ENCODE assay signal across 25 cellular contexts in the genomic region with DNA sequence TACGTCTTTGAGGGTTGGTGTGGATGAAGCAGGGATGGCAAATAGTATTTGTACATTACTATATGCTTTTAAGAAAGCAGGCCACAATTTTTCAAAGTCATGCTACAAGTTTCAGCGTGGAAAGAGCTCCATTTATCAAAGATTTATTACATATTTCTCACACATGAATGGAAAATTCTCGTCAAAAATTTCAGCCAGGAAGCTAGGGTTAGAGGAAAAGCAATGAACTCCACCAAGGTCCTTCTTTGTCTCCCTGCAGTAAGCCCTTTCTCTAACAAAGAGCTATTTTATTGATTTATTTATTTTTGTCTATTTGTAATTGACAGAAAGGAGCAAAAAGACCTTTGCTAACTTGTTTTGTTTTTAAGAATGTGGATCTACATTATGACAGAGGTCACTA. TPM values are rescaled to one million over a fixed set of nuclear protein-coding genes. Genes with fewer than 3 reads are reported as not detected.
DNase-seq lines count a peak whose midpoint lies in the region; ATAC-seq, FAIRE-seq and TF ChIP-seq lines count a peak whose summit lies in the region.
"Had no signal": no experiment of that assay in that cellular context is flagged by ENCODE, and none has a peak within 500 bp of the region (broad histone marks: within the 10 kb centered on the region; RNA-seq: fewer than 3 reads in every experiment).

No MANE protein-coding gene starts in this region.

- no peaks in the 10 kb centered on the region for H3K36me3 ChIP-seq in Loucy (ENCODE audit: insufficient read depth, low read length)
- H3K36me3 ChIP-seq in K562 (ENCODE audit: control insufficient read depth, insufficient read depth, low read length), result no peaks in the 10 kb centered on the region
- no peaks in the 10 kb centered on the region for H3K36me3 ChIP-seq in spleen
- H3K36me3 ChIP-seq: BE2C; BLaER1 treated with 17β-estradiol and CSF1 and Interleukin-3, amounts not matched to agents 10 nM and 100 nM had no signal

- H2AFZ ChIP-seq in Loucy (ENCODE audit: low read length) (peak overlapping the region; percentile 33; the same call in 1 of the 2 replicates), K562 (ENCODE audit: low read depth, low read length) (peak overlapping the region; percentile 80)

- no peak for TF ChIP-seq EP300 in K562 (IDR thresholded peaks at IDR 0.05; ENCODE audit: low read length)

- no peaks in the 10 kb centered on the region for H4K20me1 ChIP-seq in Loucy (ENCODE audit: insufficient read depth, low read length, poor library complexity, severe bottlenecking)
- no peaks in the 10 kb centered on the region for H4K20me1 ChIP-seq in K562 (replicated peaks; ENCODE audit: control insufficient read depth, insufficient read depth, low read length)
- H4K20me1 ChIP-seq: BLaER1 treated with 17β-estradiol and CSF1 and Interleukin-3, amounts not matched to agents 10 nM and 100 nM had no signal

- FAIRE-seq in K562 (lab: Jason Lieb, UNC), result no peak
- FAIRE-seq: A549, D721Med, GM12878 had no signal

- H3F3A ChIP-seq in Loucy (ENCODE audit: low read depth), result no peaks in the 10 kb centered on the region

- H3K4me2 ChIP-seq in Loucy (ENCODE audit: low read depth, low read length, poor library complexity, severe bottlenecking) (no peak overlapping the region), K562 (ENCODE audit: insufficient read depth, low read length) (no peak overlapping the region)
- H3K4me2 ChIP-seq: A549; BLaER1 treated with 17β-estradiol and CSF1 and Interleukin-3, amounts not matched to agents 10 nM and 100 nM; GM23338 had no signal

- no peaks in the 10 kb centered on the region for H3K9me3 Mint-ChIP-seq in activated CD8-positive, alpha-beta T cell treated with anti-CD3 and anti-CD28 coated beads, Interleukin-2, amount 10 ng/mL, durations not matched to agents 7 days and 5 days (ENCODE audit: insufficient read depth)
- H3K9me3 Mint-ChIP-seq in activated CD8-positive, alpha-beta T cell treated with anti-CD3 and anti-CD28 coated beads for 36 hours, result peaks cover 4% of the 10 kb centered on the region
- H3K9me3 Mint-ChIP-seq in endothelial cell (ENCODE audit: unreplicated experiment), result peaks cover 10% of the 10 kb centered on the region
- no peaks in the 10 kb centered on the region for H3K9me3 Mint-ChIP-seq in natural killer cell
- H3K9me3 Mint-ChIP-seq: CD8-positive, alpha-beta memory T cell had no signal

- TF ChIP-seq CTCF in activated CD8-positive, alpha-beta T cell treated with anti-CD3 and anti-CD28 coated beads for 36 hours (IDR thresholded peaks at IDR 0.05), result no peak
- TF ChIP-seq CTCF in Loucy (conservative IDR thresholded peaks at IDR 0.05; ENCODE audit: low read length) (no peak), K562 (IDR thresholded peaks at IDR 0.05 in 2 of 3, conservative IDR thresholded peaks at IDR 0.05 in 1 of 3; ENCODE audit: insufficient read depth in 2 of 3, low read depth in 1 of 3, low read length in 3 of 3) (no peak), spleen (IDR thresholded peaks at IDR 0.05 in 8 of 11, conservative IDR thresholded peaks at IDR 0.05 in 3 of 11) (no peak), endothelial cell (IDR thresholded peaks at IDR 0.05; ENCODE audit: unreplicated experiment) (no peak), natural killer cell (IDR thresholded peaks at IDR 0.05) (no peak)

- in situ Hi-C loops in K562 (cut with MboI), result no loop called here

- no peak for DNase-seq in activated CD8-positive, alpha-beta T cell treated with anti-CD3 and anti-CD28 coated beads, Interleukin-2, amount 10 ng/mL, durations not matched to agents 7 days and 5 days
- no peak for DNase-seq in activated CD8-positive, alpha-beta T cell treated with anti-CD3 and anti-CD28 coated beads for 36 hours
- no peak for DNase-seq in K562 (ENCODE audit: extremely low read depth in 1 of 4, low spot score in 3 of 4)
- DNase-seq in spleen, result no peak
- DNase-seq in endothelial cell (ENCODE audit: low spot score), result no peak
- DNase-seq in natural killer cell, result no peak
- DNase-seq: 8988T; ACHN; AML-193; BE2C; CD4-positive, alpha-beta T cell; CD8-positive, alpha-beta memory T cell; DMS 273 treated with DMSO at 0.1 percent for 48 hours; DMS79; EL; GDM1; H9 had no signal

- H3K4me1 Mint-ChIP-seq in activated CD8-positive, alpha-beta T cell treated with anti-CD3 and anti-CD28 coated beads, Interleukin-2, amount 10 ng/mL, durations not matched to agents 7 days and 5 days (ENCODE audit: low read depth), result no peaks in the 10 kb centered on the region
- H3K4me1 Mint-ChIP-seq in activated CD8-positive, alpha-beta T cell treated with anti-CD3 and anti-CD28 coated beads for 36 hours (ENCODE audit: low read depth), result no peaks in the 10 kb centered on the region
- H3K4me1 Mint-ChIP-seq in endothelial cell (ENCODE audit: unreplicated experiment) (no peaks in the 10 kb centered on the region), natural killer cell (no peaks in the 10 kb centered on the region)
- H3K4me1 Mint-ChIP-seq: CD14-positive monocyte; CD8-positive, alpha-beta memory T cell had no signal

- no peak overlapping the region for H3K4me3 ChIP-seq in Loucy (ENCODE audit: low read length, poor library complexity, severe bottlenecking)
- H3K4me3 ChIP-seq in K562, result no peak overlapping the region
- no peak overlapping the region for H3K4me3 ChIP-seq in spleen
- H3K4me3 ChIP-seq: A549; BLaER1 treated with 17β-estradiol and CSF1 and Interleukin-3, amounts not matched to agents 10 nM and 100 nM; GM12878; GM23338 had no signal

- no peak for ATAC-seq in activated CD8-positive, alpha-beta T cell treated with anti-CD3 and anti-CD28 coated beads, Interleukin-2, amount 10 ng/mL, durations not matched to agents 7 days and 5 days
- ATAC-seq in activated CD8-positive, alpha-beta T cell treated with anti-CD3 and anti-CD28 coated beads for 36 hours, result no peak
- ATAC-seq in K562 (no peak), natural killer cell (no peak)
- ATAC-seq: A549, GM12878, GM23338, HCT116 had no signal

- H3K9me3 ChIP-seq in Loucy (ENCODE audit: insufficient read depth, low read depth, low read length), result no peaks in the 10 kb centered on the region
- no peaks in the 10 kb centered on the region for H3K9me3 ChIP-seq in K562 (replicated peaks; ENCODE audit: control insufficient read depth, insufficient read depth, low read depth, low read length)
- H3K9me3 ChIP-seq in spleen, result peaks cover 0 to 5% (median 0%) of the 10 kb centered on the region in 8 donors
- H3K9me3 ChIP-seq: BE2C had no signal

- intact Hi-C loops in activated CD8-positive, alpha-beta T cell treated with anti-CD3 and anti-CD28 coated beads for 36 hours (cut with micrococcal nuclease), result no loop called here
- intact Hi-C loops in K562 (cut with micrococcal nuclease), result no loop called here
- intact Hi-C loops in spleen (cut with DNase I; ENCODE audit: low total_unique reads), result no loop called here
- intact Hi-C loops in natural killer cell (cut with micrococcal nuclease), result no loop called here

- TF ChIP-seq POLR2A in K562 (conservative IDR thresholded peaks at IDR 0.05) (no peak), spleen (IDR thresholded peaks at IDR 0.05) (no peak)

- H3K9me1 ChIP-seq in K562 (ENCODE audit: control insufficient read depth, insufficient read depth, low read length), result no peaks in the 10 kb centered on the region

- 20% methylated on average over 3 of the region's 3 CpGs for WGBS in K562 (ENCODE audit: insufficient coverage, low coverage, missing lambda C conversion rate)
- WGBS in spleen, 5 donors, result 51 to 60% (median 56%) methylated on average over 3 of the region's 3 CpGs

- H3K27me3 ChIP-seq in Loucy (ENCODE audit: insufficient read depth, low read length, poor library complexity, severe bottlenecking), result no peaks in the 10 kb centered on the region
- H3K27me3 ChIP-seq in K562 (ENCODE audit: control insufficient read depth in 2 of 2, insufficient read depth in 2 of 2, low read length in 2 of 2), result no peaks in the 10 kb centered on the region
- H3K27me3 ChIP-seq in spleen (replicated peaks in 1 of 7), result no peaks in the 10 kb centered on the region
- H3K27me3 ChIP-seq: BE2C; BLaER1 treated with 17β-estradiol and CSF1 and Interleukin-3, amounts not matched to agents 10 nM and 100 nM had no signal

- H3K27ac ChIP-seq in K562 (ENCODE audit: extremely low read depth, low read depth, low read length), result no peak overlapping the region
- H3K27ac ChIP-seq in spleen, result peak overlapping the region in 5 of 8 donors; percentile 37 to 72 (median 58)
- H3K27ac ChIP-seq: A549; BLaER1 treated with 17β-estradiol and CSF1 and Interleukin-3, amounts not matched to agents 10 nM and 100 nM had no signal

- POLR2A ChIA-PET in activated CD8-positive, alpha-beta T cell treated with anti-CD3 and anti-CD28 coated beads, Interleukin-2, amount 10 ng/mL, durations not matched to agents 7 days and 5 days (lab: Charles Lee), result no interaction called here
- POLR2A ChIA-PET in activated CD8-positive, alpha-beta T cell treated with anti-CD3 and anti-CD28 coated beads for 36 hours (lab: Charles Lee), result interaction anchor here (1.2 to 1.3 kb wide), 2 partner anchors 8 to 11 kb away, joined by 3 to 4 read pairs; no protein-coding TSS in a partner anchor
- POLR2A ChIA-PET in K562 (lab: Yijun Ruan, JAX), result interaction anchor here (1.2 kb wide), 1 partner anchor 17 kb away, joined by 4 read pairs; no protein-coding TSS in a partner anchor

- H3K4me3 Mint-ChIP-seq in activated CD8-positive, alpha-beta T cell treated with anti-CD3 and anti-CD28 coated beads, Interleukin-2, amount 10 ng/mL, durations not matched to agents 7 days and 5 days, result no peak overlapping the region
- H3K4me3 Mint-ChIP-seq in activated CD8-positive, alpha-beta T cell treated with anti-CD3 and anti-CD28 coated beads for 36 hours, result no peak overlapping the region
- H3K4me3 Mint-ChIP-seq in endothelial cell (ENCODE audit: unreplicated experiment) (no peak overlapping the region), natural killer cell (no peak overlapping the region)
- H3K4me3 Mint-ChIP-seq: CD14-positive monocyte; CD4-positive, alpha-beta T cell; GM23338; H9 had no signal

- TF ChIP-seq RAD21 in K562 (CRISPR knock-in tag; conservative IDR thresholded peaks at IDR 0.05 in 1 of 2, IDR thresholded peaks at IDR 0.05 in 1 of 2), result no peak

- H3K27me3 Mint-ChIP-seq in activated CD8-positive, alpha-beta T cell treated with anti-CD3 and anti-CD28 coated beads, Interleukin-2, amount 10 ng/mL, durations not matched to agents 7 days and 5 days (ENCODE audit: low read depth), result peaks cover 3% of the 10 kb centered on the region
- H3K27me3 Mint-ChIP-seq in activated CD8-positive, alpha-beta T cell treated with anti-CD3 and anti-CD28 coated beads for 36 hours, result no peaks in the 10 kb centered on the region
- H3K27me3 Mint-ChIP-seq in endothelial cell (ENCODE audit: unreplicated experiment) (no peaks in the 10 kb centered on the region), natural killer cell (ENCODE audit: low read depth in 2 of 2) (peaks cover 0 to 7% of the 10 kb centered on the region in 2 donors)
- H3K27me3 Mint-ChIP-seq: CD4-positive, alpha-beta T cell; CD8-positive, alpha-beta memory T cell had no signal

- H3K9me2 ChIP-seq in Loucy (replicated peaks; ENCODE audit: low read depth, low read length), result no peaks in the 10 kb centered on the region

- H3K4me1 ChIP-seq in Loucy (ENCODE audit: insufficient read depth, low read length, poor library complexity, severe bottlenecking) (no peaks in the 10 kb centered on the region), K562 (replicated peaks in 1 of 2; ENCODE audit: control insufficient read depth in 2 of 2, insufficient read depth in 2 of 2, low read length in 2 of 2) (no peaks in the 10 kb centered on the region), spleen (peaks cover 0 to 13% (median 0%) of the 10 kb centered on the region in 6 donors)
- H3K4me1 ChIP-seq: A549; BLaER1 treated with 17β-estradiol and CSF1 and Interleukin-3, amounts not matched to agents 10 nM and 100 nM had no signal

- H3K79me2 ChIP-seq in Loucy (ENCODE audit: insufficient read depth, low read length) (no peaks in the 10 kb centered on the region), K562 (ENCODE audit: control insufficient read depth, insufficient read depth, low read length) (no peaks in the 10 kb centered on the region)

- H3K27ac Mint-ChIP-seq in activated CD8-positive, alpha-beta T cell treated with anti-CD3 and anti-CD28 coated beads, Interleukin-2, amount 10 ng/mL, durations not matched to agents 7 days and 5 days, result peak overlapping the region; percentile 16
- no peak overlapping the region for H3K27ac Mint-ChIP-seq in activated CD8-positive, alpha-beta T cell treated with anti-CD3 and anti-CD28 coated beads for 36 hours
- H3K27ac Mint-ChIP-seq in endothelial cell (ENCODE audit: unreplicated experiment) (no peak overlapping the region), natural killer cell (no peak overlapping the region)
- H3K27ac Mint-ChIP-seq: CD14-positive monocyte; CD4-positive, alpha-beta T cell; CD8-positive, alpha-beta memory T cell; GM23338; H9 had no signal

- H3K9ac ChIP-seq in Loucy (ENCODE audit: low read depth, low read length, poor library complexity, severe bottlenecking) (no peak overlapping the region), K562 (ENCODE audit: insufficient read depth in 1 of 2, low read depth in 2 of 2, low read length in 2 of 2) (no peak overlapping the region)
- H3K9ac ChIP-seq: BLaER1 treated with 17β-estradiol and CSF1 and Interleukin-3, amounts not matched to agents 10 nM and 100 nM had no signal

- CTCF ChIA-PET in activated CD8-positive, alpha-beta T cell treated with anti-CD3 and anti-CD28 coated beads, Interleukin-2, amount 10 ng/mL, durations not matched to agents 7 days and 5 days (lab: Charles Lee), result interaction anchor here (1.3 kb wide), 1 partner anchor 11 kb away, joined by 3 read pairs; no protein-coding TSS in a partner anchor
- CTCF ChIA-PET in activated CD8-positive, alpha-beta T cell treated with anti-CD3 and anti-CD28 coated beads for 36 hours (lab: Charles Lee), result interaction anchor here (0.9 to 1.2 kb wide), 3 partner anchors 9 to 63 kb away, joined by 3 to 4 read pairs (median 3); no protein-coding TSS in a partner anchor
- CTCF ChIA-PET in K562 (lab: Yijun Ruan, JAX; ENCODE audit: low intra/inter-chr PET ratio), result no interaction called here

- peaks cover 8% of the 10 kb centered on the region for H3K36me3 Mint-ChIP-seq in activated CD8-positive, alpha-beta T cell treated with anti-CD3 and anti-CD28 coated beads, Interleukin-2, amount 10 ng/mL, durations not matched to agents 7 days and 5 days (ENCODE audit: low read depth)
- peaks cover 4% of the 10 kb centered on the region for H3K36me3 Mint-ChIP-seq in activated CD8-positive, alpha-beta T cell treated with anti-CD3 and anti-CD28 coated beads for 36 hours (ENCODE audit: low read depth)
- no peaks in the 10 kb centered on the region for H3K36me3 Mint-ChIP-seq in endothelial cell (ENCODE audit: low read depth, unreplicated experiment)
- no peaks in the 10 kb centered on the region for H3K36me3 Mint-ChIP-seq in natural killer cell
- H3K36me3 Mint-ChIP-seq: CD14-positive monocyte had no signal

- no TSS peak for BruUV-seq in K562 (replicated peaks; lab: Mats Ljungman, UMichigan)

RNA-seq across cellular contexts. Expression of a gene that starts 7.5 kb away (rescaled TPM):
- total RNA-seq in activated CD8-positive, alpha-beta T cell treated with anti-CD3 and anti-CD28 coated beads, Interleukin-2, amount 10 ng/mL, durations not matched to agents 7 days and 5 days, result 1 to 10 TPM; 8.1 TPM
- 1 to 10 TPM; 5.1 to 5.3 TPM for total RNA-seq in activated CD8-positive, alpha-beta T cell treated with anti-CD3 and anti-CD28 coated beads for 36 hours
- total RNA-seq in K562 (2011; cell fraction: chromatin; rRNA removed; ENCODE audit: low replicate concordance), result 2.2 and 5.1 TPM in 2 replicates
- total RNA-seq in K562 (2011; cell fraction: nucleolus; rRNA removed), result 1.2 and 2.0 TPM in 2 replicates
- 4.8 and 10.5 TPM in 2 replicates for total RNA-seq in K562 (2011; cell fraction: nucleoplasm; rRNA removed)
- 0.54 and 0.73 TPM in 2 replicates for total RNA-seq in K562 (2014; rRNA removed)
- total RNA-seq in K562 (2014; rRNA removed; fragmentation: Illumina TruSeq; extraction: Trizol), result 1.7 and 2.2 TPM in 2 replicates
- total RNA-seq in K562 (2015; rRNA removed; fragmentation: Illumina TruSeq; extraction: Trizol), result 1.2 and 2.4 TPM in 2 replicates
- total RNA-seq in K562 (2021), result 1.6 and 2.8 TPM in 2 replicates
- polyA plus RNA-seq in K562 (2011; rRNA removed), result 0.08 and 0.22 TPM in 2 replicates
- polyA plus RNA-seq in K562 (2011; cell fraction: cytosol; rRNA removed), result 0.01 and 0.06 TPM in 2 replicates
- 0.14 and 0.81 TPM in 2 replicates for polyA plus RNA-seq in K562 (2011; cell fraction: nucleus; rRNA removed)
- 0.85 and 1.2 TPM in 2 replicates for polyA plus RNA-seq in K562 (2012)
- polyA plus RNA-seq in K562 (2014; fragmentation: Illumina TruSeq; extraction: Trizol), result 0.19 and 0.57 TPM in 2 replicates
- under 1 TPM; 0.20 to 0.45 TPM for polyA plus RNA-seq in K562 (2014; fragmentation: Nextera tagmentation; extraction: Ambion mirVana)
- 0.17 and 0.45 TPM in 2 replicates for polyA plus RNA-seq in K562 (2014; rRNA removed)
- polyA minus RNA-seq in K562 (2011; rRNA and poly(A)+ RNA removed), result 0.48 and 2.8 TPM in 2 replicates
- 0.38 TPM in 1 of 2 replicates, not detected in the other for polyA minus RNA-seq in K562 (2011; cell fraction: cytosol; rRNA and poly(A)+ RNA removed)
- 2.2 and 4.4 TPM in 2 replicates for polyA minus RNA-seq in K562 (2011; cell fraction: nucleus; rRNA and poly(A)+ RNA removed)
- total RNA-seq in spleen, result 10 to 100 TPM; 55.5 to 89.7 (median 78.8) TPM
- 1 to 10 TPM in 1 of 3 donors, under 1 TPM in 2; 0.32 to 2.6 (median 0.72) TPM for polyA plus RNA-seq in spleen
- total RNA-seq in endothelial cell (ENCODE audit: unreplicated experiment), result 4.2 TPM
- total RNA-seq in natural killer cell, result 10 to 100 TPM; 52.7 to 58.3 (median 55.9) TPM

Comparison
In these comparisons a context has a peak if more than half of its experiments do, and no peak if none do; other contexts are left out.
1. RNA of a gene that starts 7.5 kb away (total RNA-seq): 55.5 to 89.7 TPM in spleen and 52.7 to 58.3 TPM in natural killer cell; 8.1 TPM in activated CD8-positive, alpha-beta T cell treated with anti-CD3 and anti-CD28 coated beads, Interleukin-2, amount 10 ng/mL, durations not matched to agents 7 days and 5 days, 5.1 to 5.3 TPM in activated CD8-positive, alpha-beta T cell treated with anti-CD3 and anti-CD28 coated beads for 36 hours, 4.2 TPM in endothelial cell (single experiment) and 0.54 to 10.5 TPM in K562; every median in the first group is over 4 times any median in the second.